ENCODE assay signal across 2 cellular contexts in genomic region chr19:1146858-1147780, GRCh38.
TF ChIP-seq lines count a peak whose summit lies in the region.

No MANE protein-coding gene starts in this region.

TF ChIP-seq in H1, 55 proteins besides CTCF, POLR2A, EP300 and RAD21:
- TF ChIP-seq CHD2 (IDR thresholded peaks at IDR 0.05; ENCODE audit: low read length) (no peak), TCF12 (IDR thresholded peaks at IDR 0.05; ENCODE audit: low read depth, low read length) (no peak), CEBPB (IDR thresholded peaks at IDR 0.05; ENCODE audit: low read depth, low read length) (no peak), GABPA (IDR thresholded peaks at IDR 0.05; ENCODE audit: borderline replicate concordance, insufficient read depth, low read length) (no peak), SRF (IDR thresholded peaks at IDR 0.05; ENCODE audit: low read depth, low read length) (no peak), HDAC6 (IDR thresholded peaks at IDR 0.05; ENCODE audit: low read depth, low read length) (no peak), POLR2AphosphoS5 (IDR thresholded peaks at IDR 0.05; ENCODE audit: low read depth, low read length) (no peak), BCL11A (IDR thresholded peaks at IDR 0.05; ENCODE audit: low read depth in 2 of 2, low read length in 2 of 2) (no peak), CTBP2 (IDR thresholded peaks at IDR 0.05; ENCODE audit: borderline replicate concordance, insufficient read depth, insufficient read length, low read length) (no peak), RXRA (IDR thresholded peaks at IDR 0.05; ENCODE audit: insufficient read depth, low read depth, low read length) (no peak), BACH1 (IDR thresholded peaks at IDR 0.05; ENCODE audit: low read length) (no peak)

TF ChIP-seq in HepG2, 621 proteins besides CTCF, POLR2A, EP300 and RAD21:
- TF ChIP-seq PAWR (CRISPR knock-in tag; IDR thresholded peaks at IDR 0.05; ENCODE audit: borderline replicate concordance) (no peak), ZNF678 (CRISPR knock-in tag; IDR thresholded peaks at IDR 0.05) (no peak), AGO2 (optimal IDR thresholded peaks at IDR 0.05; ENCODE audit: low read depth, low read length) (peak; percentile 52), ZNF34 (CRISPR knock-in tag; IDR thresholded peaks at IDR 0.05; ENCODE audit: borderline replicate concordance) (no peak), ZNF20 (CRISPR knock-in tag; IDR thresholded peaks at IDR 0.05) (no peak)
TF ChIP-seq in HepG2: peak in this region for 1.
